8 cellular contexts compared by ENCODE assay signal in the genomic region with DNA sequence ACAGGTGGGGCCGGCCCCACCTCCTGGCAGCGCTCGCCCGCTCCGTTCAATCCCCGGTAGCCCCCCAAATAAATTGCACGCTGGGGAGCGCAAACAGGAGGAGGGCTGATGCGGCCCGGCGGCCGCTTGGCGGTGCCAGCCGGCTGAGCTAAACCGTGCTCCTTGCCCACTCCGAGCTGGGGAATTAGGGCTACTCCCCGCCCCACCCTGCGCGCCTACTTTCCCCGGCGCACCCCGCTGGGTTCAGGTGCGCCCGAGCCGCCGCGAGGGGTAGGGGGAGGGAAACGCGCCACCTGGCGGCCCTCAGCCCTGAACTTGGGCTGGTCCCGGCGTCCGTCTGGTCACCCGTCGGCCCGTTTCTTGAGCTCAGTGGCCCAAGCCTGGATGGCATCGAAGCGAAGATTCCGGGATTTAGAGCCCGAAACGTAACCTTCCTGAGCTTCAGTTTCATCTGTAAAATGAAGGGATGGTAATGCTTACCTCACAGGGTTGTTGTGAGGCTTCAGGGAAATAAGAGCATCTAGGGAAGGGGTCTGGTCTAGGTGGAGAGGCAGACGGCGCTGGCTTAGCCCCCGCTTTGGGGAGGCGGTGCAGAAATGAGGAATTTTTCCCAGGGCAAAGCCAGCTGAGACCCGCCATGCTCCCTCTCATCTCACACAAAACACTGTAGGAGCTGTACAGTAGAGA. TPM values are rescaled to one million over a fixed set of nuclear protein-coding genes. Genes with fewer than 3 reads are reported as not detected.
DNase-seq lines count a peak whose midpoint lies in the region; ATAC-seq and TF ChIP-seq lines count a peak whose summit lies in the region.

No MANE protein-coding gene starts in this region.

- H3F3A ChIP-seq in PC-9 (ENCODE audit: insufficient read depth, low read depth) = peaks cover 13% of the 10 kb centered on the region; the same call in 1 of the 2 replicates

- WGBS in gastroesophageal sphincter (ENCODE audit: low coverage in 1 of 2), 2 donors = 21 to 27% methylated on average over 2 to 6 of the region's 46 CpGs

- CTCF ChIA-PET in PC-9 (lab: Charles Lee) = interaction anchor here (0.6 to 1.4 kb wide), 19 partner anchors 9 to 630 kb away, joined by 3 to 12 read pairs (median 4); no protein-coding TSS in a partner anchor

- peak overlapping the region; percentile 98 for H3K4me2 ChIP-seq in PC-9

- TF ChIP-seq POLR2A in gastroesophageal sphincter (IDR thresholded peaks at IDR 0.05) = no peak

- H3K27ac ChIP-seq in PC-9 (no peak overlapping the region), gastroesophageal sphincter (peak overlapping the region in 1 of 4 donors; percentile 25), thoracic aorta (no peak overlapping the region)

- no peak for TF ChIP-seq EP300 in gastroesophageal sphincter (IDR thresholded peaks at IDR 0.05)

- POLR2A ChIA-PET in PC-9 (lab: Charles Lee; ENCODE audit: unreplicated experiment) = interaction anchor here (0.6 to 1.5 kb wide), 10 partner anchors 9 to 164 kb away, joined by 3 to 11 read pairs (median 4); a partner anchor contains a TSS

- H4K20me1 ChIP-seq in PC-9 (ENCODE audit: insufficient read depth) = no peaks in the 10 kb centered on the region

- BruUV-seq in PC-9 (replicated peaks; lab: Mats Ljungman, UMichigan) = no TSS peak

- DNase-seq in BE2C (peak; percentile 58), PC-9 (peak; percentile 61 to 95), nucleus accumbens (lab: John Stamatoyannopoulos, UW) (peak in 43 of 56 donors; percentile 27 to 86 (median 66)), thoracic aorta (ENCODE audit: low spot score) (no peak)
- peak; percentile 61 for DNase-seq in activated T-helper 9 cell treated with anti-CD3 and anti-CD28 coated beads, Interleukin-2, amount 50 U/mL, for 16 hours (ENCODE audit: low read depth)

- H3K9me2 ChIP-seq in PC-9 (ENCODE audit: insufficient read depth) = no peaks in the 10 kb centered on the region

- ATAC-seq in GM19395 (IDR thresholded peaks at IDR 0.05; ENCODE audit: unreplicated experiment) (peak; percentile 80), HG03469 (IDR thresholded peaks at IDR 0.05; ENCODE audit: unreplicated experiment) (peak; percentile 40), gastroesophageal sphincter (peak; percentile 67), thoracic aorta (ENCODE audit: insufficient number of reproducible peaks, low FRiP score, low read depth) (no peak)

- H3K4me1 ChIP-seq in BE2C (0 out of 2 replicates have a peak, but pooled peaks cover 4% of the 10 kb centered on the region), PC-9 (replicated peaks; ENCODE audit: insufficient read depth) (peaks cover 13% of the 10 kb centered on the region; the same call in 1 of the 2 replicates), gastroesophageal sphincter (peaks cover 0 to 25% (median 16%) of the 10 kb centered on the region in 3 donors), thoracic aorta (ENCODE audit: control insufficient read depth in 1 of 2, low read depth in 2 of 2) (peaks cover 8 to 18% of the 10 kb centered on the region in 2 donors)

- no peaks in the 10 kb centered on the region for H3K79me2 ChIP-seq in PC-9 (ENCODE audit: low read depth)

- peak overlapping the region; percentile 79 for H2AFZ ChIP-seq in PC-9

- H3K4me3 ChIP-seq in BE2C (ENCODE audit: low read depth, low read length) (peak overlapping the region; percentile 56), PC-9 (peak overlapping the region; percentile 71), gastroesophageal sphincter (peak overlapping the region; percentile 32 to 66), thoracic aorta (peak overlapping the region; percentile 84)

- peak; percentile 47 for TF ChIP-seq CTCF in BE2C (IDR thresholded peaks at IDR 0.05; ENCODE audit: low read depth, low read length)
- peak; percentile 85 for TF ChIP-seq CTCF in PC-9 (conservative IDR thresholded peaks at IDR 0.05)
- TF ChIP-seq CTCF in gastroesophageal sphincter (IDR thresholded peaks at IDR 0.05) = peak in 3 of 4 experiments; percentile 58 to 86 (median 65)
- peak; percentile 61 for TF ChIP-seq CTCF in thoracic aorta (IDR thresholded peaks at IDR 0.05)

- no peaks in the 10 kb centered on the region for H3K9me3 ChIP-seq in BE2C
- no peaks in the 10 kb centered on the region for H3K9me3 ChIP-seq in PC-9 (ENCODE audit: insufficient read depth, low read depth)
- no peaks in the 10 kb centered on the region for H3K9me3 ChIP-seq in gastroesophageal sphincter
- H3K9me3 ChIP-seq in thoracic aorta = no peaks in the 10 kb centered on the region

- intact Hi-C loops in PC-9 (cut with micrococcal nuclease; ENCODE audit: unreplicated experiment) = loop anchor here (1.0 to 5.0 kb wide), 4 partner anchors 9 to 130 kb away; no protein-coding TSS in a partner anchor

- H3K36me3 ChIP-seq in BE2C = no peaks in the 10 kb centered on the region
- no peaks in the 10 kb centered on the region for H3K36me3 ChIP-seq in PC-9 (ENCODE audit: low read depth)
- H3K36me3 ChIP-seq in gastroesophageal sphincter = no peaks in the 10 kb centered on the region
- H3K36me3 ChIP-seq in thoracic aorta = no peaks in the 10 kb centered on the region

- peaks cover 8% of the 10 kb centered on the region for H3K27me3 ChIP-seq in BE2C
- peaks cover 30% of the 10 kb centered on the region for H3K27me3 ChIP-seq in PC-9 (ENCODE audit: insufficient read depth, low read depth)
- peaks cover 69% of the 10 kb centered on the region for H3K27me3 ChIP-seq in gastroesophageal sphincter
- H3K27me3 ChIP-seq in thoracic aorta (replicated peaks; ENCODE audit: insufficient read depth) = peaks cover 4% of the 10 kb centered on the region

RNA-seq across cellular contexts. Expression of a gene that starts 0.5 kb away (rescaled TPM):
- polyA plus RNA-seq in BE2C (2012; ENCODE audit: insufficient read depth, insufficient read length, low read depth) = 0.76 TPM
- total RNA-seq in PC-9 (2021) = 3.8 and 6.2 TPM in 2 replicates
- total RNA-seq in gastroesophageal sphincter = 1 to 10 TPM in 1 of 4 donors, under 1 TPM in 2, not detected in 1; 0.27 to 1.2 (median 0.69) TPM
- total RNA-seq in thoracic aorta = 1 to 10 TPM in 1 of 2 donors, under 1 TPM in 1; 0.42 to 3.9 TPM

RNA-seq across cellular contexts. Expression of a gene that starts 19.0 kb away (rescaled TPM):
- 16.4 TPM for polyA plus RNA-seq in BE2C (2012; ENCODE audit: insufficient read depth, insufficient read length, low read depth)
- total RNA-seq in PC-9 (2021) (36.5 and 38.5 TPM in 2 replicates), gastroesophageal sphincter (10 to 100 TPM; 19.3 to 24.0 (median 21.7) TPM), thoracic aorta (10 to 100 TPM; 15.6 to 19.3 TPM)

RNA-seq across cellular contexts. Expression of a gene that starts 52.7 kb away (rescaled TPM):
- polyA plus RNA-seq in BE2C (2012; ENCODE audit: insufficient read depth, insufficient read length, low read depth) = 3.7 TPM
- total RNA-seq in PC-9 (2021) = 1.4 and 1.8 TPM in 2 replicates
- total RNA-seq in gastroesophageal sphincter = 1 to 10 TPM in 2 of 4 donors, under 1 TPM in 2; 0.84 to 4.8 (median 1.4) TPM
- 10 to 100 TPM in 1 of 2 donors, 1 to 10 TPM in 1; 5.8 to 13.1 TPM for total RNA-seq in thoracic aorta
